In the genomic region with DNA sequence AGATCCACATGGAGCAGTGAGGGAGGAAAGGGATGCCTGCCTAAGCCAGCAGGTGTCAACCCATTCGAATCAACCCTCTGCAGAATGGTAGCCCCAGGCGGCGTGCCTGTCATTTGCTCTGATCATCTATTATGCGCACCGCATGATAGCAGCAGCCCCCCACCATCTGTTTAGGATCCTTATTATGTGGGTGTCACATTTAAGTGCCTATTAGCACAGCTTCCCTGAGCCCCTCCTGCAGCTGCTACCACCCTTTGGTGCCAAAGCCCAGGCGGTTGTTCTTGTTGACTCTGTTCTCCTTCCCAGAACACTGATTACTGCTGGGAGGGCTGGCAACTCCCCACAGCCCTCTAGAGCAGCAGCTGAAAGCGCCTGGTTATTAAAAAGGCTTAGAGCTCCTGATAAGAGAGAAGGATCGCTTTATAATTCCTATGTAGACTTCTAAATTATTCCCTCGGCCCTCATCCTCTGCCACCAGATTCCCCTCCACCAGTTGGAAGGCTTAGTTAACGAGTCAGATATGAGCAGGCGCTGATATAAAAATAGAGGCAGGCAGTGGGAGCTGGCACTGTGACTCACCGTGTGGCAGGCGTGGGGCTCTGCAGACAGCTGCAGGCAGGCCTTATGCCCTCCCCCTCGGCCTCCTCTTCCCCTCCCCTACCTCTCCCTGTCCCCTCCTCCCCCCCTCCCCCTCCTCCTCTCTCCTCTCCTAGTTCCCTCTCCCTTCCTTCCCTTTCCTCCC, we compare ENCODE assay signal across 8 cellular contexts. TPM values are rescaled to one million over a fixed set of nuclear protein-coding genes. Genes with fewer than 3 reads are reported as not detected.
A peak's percentile ranks its signal among the peaks of the same experiment; 100 is the strongest.
DNase-seq lines count a peak whose midpoint lies in the region; ATAC-seq and TF ChIP-seq lines count a peak whose summit lies in the region.

No MANE protein-coding gene starts in this region.

- H3K9ac ChIP-seq in mesendoderm (ENCODE audit: low read length), result no peak overlapping the region

- H3K79me2 ChIP-seq in mesendoderm (ENCODE audit: control insufficient read depth, insufficient read depth, low read length), result no peaks in the 10 kb centered on the region

- no peak overlapping the region for H2BK5ac ChIP-seq in mesendoderm (ENCODE audit: low read length)

- no peak overlapping the region for H3K4me3 ChIP-seq in Jurkat, Clone E6-1 (ENCODE audit: low read length)
- no peak overlapping the region for H3K4me3 ChIP-seq in mesendoderm (ENCODE audit: low read length)
- no peak overlapping the region for H3K4me3 ChIP-seq in vagina

- H3K56ac ChIP-seq in mesendoderm (ENCODE audit: low read length), result no peak overlapping the region

- peaks cover 8% of the 10 kb centered on the region for H3K4me1 ChIP-seq in mesendoderm (ENCODE audit: control insufficient read depth, low read depth, low read length)
- peaks cover 43% of the 10 kb centered on the region for H3K4me1 ChIP-seq in vagina

- no peak overlapping the region for H2BK15ac ChIP-seq in mesendoderm (replicated peaks; ENCODE audit: low read depth)

- H4K8ac ChIP-seq in mesendoderm (ENCODE audit: low read depth, low read length), result no peak overlapping the region

- H2AK5ac ChIP-seq in mesendoderm (ENCODE audit: low read length), result no peak overlapping the region

- H3K79me1 ChIP-seq in mesendoderm (ENCODE audit: low read length), result no peaks in the 10 kb centered on the region

- no peak for ATAC-seq in GM21786 (IDR thresholded peaks at IDR 0.05; ENCODE audit: unreplicated experiment)
- ATAC-seq in HG03342 (IDR thresholded peaks at IDR 0.05; ENCODE audit: unreplicated experiment), result no peak

- H3K36me3 ChIP-seq in mesendoderm (ENCODE audit: control insufficient read depth, insufficient read depth, low read length) (no peaks in the 10 kb centered on the region), vagina (no peaks in the 10 kb centered on the region)

- TF ChIP-seq POLR2A in vagina (IDR thresholded peaks at IDR 0.05), result no peak

- intact Hi-C loops in vagina (cut with DNase I), result no loop called here

- no peak overlapping the region for H3K23ac ChIP-seq in mesendoderm (ENCODE audit: low read length)

- no CpG with 5 or more reads among the region's 14 CpGs for WGBS in mesendoderm (ENCODE audit: extremely low coverage, insufficient coverage, low lambda C conversion rate)

- no peak for TF ChIP-seq CTCF in vagina (IDR thresholded peaks at IDR 0.05)

- no peak overlapping the region for H2BK120ac ChIP-seq in mesendoderm (ENCODE audit: low read depth, low read length)

- H4K5ac ChIP-seq in mesendoderm (ENCODE audit: low read length), result no peak overlapping the region

- peaks cover 2% of the 10 kb centered on the region for H3K27me3 ChIP-seq in mesendoderm (ENCODE audit: insufficient read depth, low read length, poor library complexity)
- peaks cover 4% of the 10 kb centered on the region for H3K27me3 ChIP-seq in vagina

- H3K18ac ChIP-seq in mesendoderm (ENCODE audit: low read length), result no peak overlapping the region

- H3K27ac ChIP-seq in mesendoderm (ENCODE audit: low read depth, low read length), result no peak overlapping the region
- no peak overlapping the region for H3K27ac ChIP-seq in vagina

- no peak overlapping the region for H3K4ac ChIP-seq in mesendoderm (ENCODE audit: low read depth, low read length)

- H3K9me3 ChIP-seq in vagina, result no peaks in the 10 kb centered on the region

- H3K4me2 ChIP-seq in mesendoderm (ENCODE audit: low read length), result no peak overlapping the region

- DNase-seq in COLO668 (lab: John Stamatoyannopoulos, UW; ENCODE audit: unreplicated experiment) (peak; percentile 84), OCI-M1 (lab: John Stamatoyannopoulos, UW) (peak; percentile 80), dedifferentiated amniotic fluid mesenchymal stem cell (ENCODE audit: extremely low spot score) (peak; percentile 63), mesendoderm (peak; percentile 72), vagina (ENCODE audit: extremely low spot score in 2 of 2) (no peak)
- peak; percentile 20 for DNase-seq in Jurkat, Clone E6-1 (ENCODE audit: low read depth, low spot score)

RNA-seq across cellular contexts. Expression of a gene that starts 23.0 kb away (rescaled TPM):
- 6.9 TPM for polyA plus RNA-seq in Jurkat, Clone E6-1 (2012; ENCODE audit: insufficient read depth, insufficient read length)
- 88.0 TPM for polyA plus RNA-seq in mesendoderm (2013, experiment 1 of 2)
- 101 TPM for polyA plus RNA-seq in mesendoderm (2013, experiment 2 of 2)
- total RNA-seq in vagina, result not detected

Comparison
In these comparisons a context has a peak if more than half of its experiments do, and no peak if none do; other contexts are left out.
1. DNase-seq: peak in COLO668 (single experiment), Jurkat, Clone E6-1 (single experiment), OCI-M1 (single experiment), dedifferentiated amniotic fluid mesenchymal stem cell (single experiment) and mesendoderm (single experiment); none in vagina (0 of 2).